ENCODE assay signal across 8 cellular contexts in genomic region chr11:96242971-96243647, GRCh38.
DNase-seq lines count a peak whose midpoint lies in the region; ATAC-seq and TF ChIP-seq lines count a peak whose summit lies in the region.

No MANE protein-coding gene starts in this region.

- H3K27ac ChIP-seq in RWPE1 = peak overlapping the region; percentile 85

- peak; percentile 86 for DNase-seq in DMS153 treated with DMSO at 0.1 percent for 48 hours (lab: John Stamatoyannopoulos, UW; ENCODE audit: unreplicated experiment)
- peak; percentile 94 for DNase-seq in RWPE1 (ENCODE audit: low spot score)
- DNase-seq in activated T-helper 2 cell treated with anti-CD3 and anti-CD28 coated beads, Interferon-gamma antibody, Interleukin-2, Interleukin-4, amounts not matched to agents 10 μg/mL and 5 μg/mL and 100 μg/mL, durations not matched to agents 14 hours and 24 hours and 36 hours (ENCODE audit: low spot score) = peak; percentile 74
- peak; percentile 97 for DNase-seq in fibroblast of peridontal ligament (ENCODE audit: extremely low read depth)
- DNase-seq in naive thymus-derived CD8-positive, alpha-beta T cell = peak; percentile 54 to 81 (median 66)
- peak; percentile 82 for DNase-seq in stimulated activated naive B cell treated with anti-CD40 and anti-IgM and Interleukin-4, amounts not matched to agents 10 μg/mL and 1 μg/mL and 100 μg/mL, for 72 hours

- peak overlapping the region; percentile 94 to 99 (median 96) for H3K27ac Mint-ChIP-seq in IgD-negative memory B cell
- peak overlapping the region; percentile 89 for H3K27ac Mint-ChIP-seq in activated T-helper 2 cell treated with anti-CD3 and anti-CD28 coated beads, Interferon-gamma antibody, Interleukin-2, Interleukin-4, amounts not matched to agents 10 μg/mL and 5 μg/mL and 100 μg/mL, durations not matched to agents 14 hours and 24 hours and 36 hours
- peak overlapping the region; percentile 80 to 100 (median 93) for H3K27ac Mint-ChIP-seq in naive thymus-derived CD8-positive, alpha-beta T cell
- peak overlapping the region; percentile 91 for H3K27ac Mint-ChIP-seq in stimulated activated naive B cell treated with anti-CD40 and anti-IgM and Interleukin-4, amounts not matched to agents 10 μg/mL and 1 μg/mL and 100 μg/mL, for 72 hours

- H3K9me3 Mint-ChIP-seq in IgD-negative memory B cell = no peaks in the 10 kb centered on the region
- no peaks in the 10 kb centered on the region for H3K9me3 Mint-ChIP-seq in activated T-helper 2 cell treated with anti-CD3 and anti-CD28 coated beads, Interferon-gamma antibody, Interleukin-2, Interleukin-4, amounts not matched to agents 10 μg/mL and 5 μg/mL and 100 μg/mL, durations not matched to agents 14 hours and 24 hours and 36 hours
- H3K9me3 Mint-ChIP-seq in naive thymus-derived CD8-positive, alpha-beta T cell = no peaks in the 10 kb centered on the region
- no peaks in the 10 kb centered on the region for H3K9me3 Mint-ChIP-seq in stimulated activated naive B cell treated with anti-CD40 and anti-IgM and Interleukin-4, amounts not matched to agents 10 μg/mL and 1 μg/mL and 100 μg/mL, for 72 hours

- POLR2A ChIA-PET in RWPE1 (lab: Yijun Ruan, JAX; ENCODE audit: low non-redundant PET) = interaction anchor here (0.7 kb wide), 1 partner anchor 12 kb away, joined by 4 read pairs; no protein-coding TSS in a partner anchor
- POLR2A ChIA-PET in naive thymus-derived CD8-positive, alpha-beta T cell (lab: Charles Lee) = interaction anchor here (0.5 to 5.1 kb wide), 23 partner anchors 10 to 232 kb away, joined by 3 to 27 read pairs (median 5); partner anchors contain the start of gene MAML2

- no peak for TF ChIP-seq CTCF in RWPE1 (conservative IDR thresholded peaks at IDR 0.05; ENCODE audit: low read depth)

- peak overlapping the region; percentile 88 to 97 (median 91) for H3K4me3 Mint-ChIP-seq in IgD-negative memory B cell
- H3K4me3 Mint-ChIP-seq in activated T-helper 2 cell treated with anti-CD3 and anti-CD28 coated beads, Interferon-gamma antibody, Interleukin-2, Interleukin-4, amounts not matched to agents 10 μg/mL and 5 μg/mL and 100 μg/mL, durations not matched to agents 14 hours and 24 hours and 36 hours (ENCODE audit: low read depth) = peak overlapping the region; percentile 79
- peak overlapping the region; percentile 81 to 91 (median 84) for H3K4me3 Mint-ChIP-seq in naive thymus-derived CD8-positive, alpha-beta T cell
- peak overlapping the region; percentile 83 for H3K4me3 Mint-ChIP-seq in stimulated activated naive B cell treated with anti-CD40 and anti-IgM and Interleukin-4, amounts not matched to agents 10 μg/mL and 1 μg/mL and 100 μg/mL, for 72 hours

- no peaks in the 10 kb centered on the region for H3K27me3 Mint-ChIP-seq in IgD-negative memory B cell
- H3K27me3 Mint-ChIP-seq in activated T-helper 2 cell treated with anti-CD3 and anti-CD28 coated beads, Interferon-gamma antibody, Interleukin-2, Interleukin-4, amounts not matched to agents 10 μg/mL and 5 μg/mL and 100 μg/mL, durations not matched to agents 14 hours and 24 hours and 36 hours (ENCODE audit: low read depth) = no peaks in the 10 kb centered on the region
- H3K27me3 Mint-ChIP-seq in naive thymus-derived CD8-positive, alpha-beta T cell = no peaks in the 10 kb centered on the region
- no peaks in the 10 kb centered on the region for H3K27me3 Mint-ChIP-seq in stimulated activated naive B cell treated with anti-CD40 and anti-IgM and Interleukin-4, amounts not matched to agents 10 μg/mL and 1 μg/mL and 100 μg/mL, for 72 hours

- H3K36me3 Mint-ChIP-seq in IgD-negative memory B cell = no peaks in the 10 kb centered on the region
- no peaks in the 10 kb centered on the region for H3K36me3 Mint-ChIP-seq in activated T-helper 2 cell treated with anti-CD3 and anti-CD28 coated beads, Interferon-gamma antibody, Interleukin-2, Interleukin-4, amounts not matched to agents 10 μg/mL and 5 μg/mL and 100 μg/mL, durations not matched to agents 14 hours and 24 hours and 36 hours (ENCODE audit: low read depth)
- H3K36me3 Mint-ChIP-seq in naive thymus-derived CD8-positive, alpha-beta T cell = peaks cover 0 to 2% (median 0%) of the 10 kb centered on the region in 3 donors
- peaks cover 0 to 3% of the 10 kb centered on the region in 2 donors for H3K36me3 Mint-ChIP-seq in stimulated activated naive B cell treated with anti-CD40 and anti-IgM and Interleukin-4, amounts not matched to agents 10 μg/mL and 1 μg/mL and 100 μg/mL, for 72 hours

- intact Hi-C loops in activated T-helper 2 cell treated with anti-CD3 and anti-CD28 coated beads, Interferon-gamma antibody, Interleukin-2, Interleukin-4, amounts not matched to agents 10 μg/mL and 5 μg/mL and 100 μg/mL, durations not matched to agents 14 hours and 24 hours and 36 hours (cut with micrococcal nuclease) = loop anchor here (1.0 to 10.0 kb wide), 5 partner anchors 11 to 448 kb away; partner anchors contain the start of genes CEP57 and MAML2

- H3K4me1 Mint-ChIP-seq in IgD-negative memory B cell = peaks cover 27 to 46% (median 39%) of the 10 kb centered on the region in 3 donors
- peaks cover 46% of the 10 kb centered on the region for H3K4me1 Mint-ChIP-seq in activated T-helper 2 cell treated with anti-CD3 and anti-CD28 coated beads, Interferon-gamma antibody, Interleukin-2, Interleukin-4, amounts not matched to agents 10 μg/mL and 5 μg/mL and 100 μg/mL, durations not matched to agents 14 hours and 24 hours and 36 hours (ENCODE audit: low read depth)
- H3K4me1 Mint-ChIP-seq in naive thymus-derived CD8-positive, alpha-beta T cell = peaks cover 34 to 65% (median 62%) of the 10 kb centered on the region in 4 donors
- peaks cover 30 to 57% of the 10 kb centered on the region in 2 donors for H3K4me1 Mint-ChIP-seq in stimulated activated naive B cell treated with anti-CD40 and anti-IgM and Interleukin-4, amounts not matched to agents 10 μg/mL and 1 μg/mL and 100 μg/mL, for 72 hours

- peak; percentile 86 for ATAC-seq in GM21576 (IDR thresholded peaks at IDR 0.05; ENCODE audit: unreplicated experiment)
- peak; percentile 73 to 85 for ATAC-seq in naive thymus-derived CD8-positive, alpha-beta T cell
- peak; percentile 92 to 95 for ATAC-seq in stimulated activated naive B cell treated with anti-CD40 and anti-IgM and Interleukin-4, amounts not matched to agents 10 μg/mL and 1 μg/mL and 100 μg/mL, for 72 hours (replicated peaks)

- CTCF ChIA-PET in RWPE1 (lab: Yijun Ruan, JAX) = interaction anchor here (0.9 kb wide), 1 partner anchor 188 kb away, joined by 3 read pairs; no protein-coding TSS in a partner anchor

Comparison
In these comparisons a context has a peak if more than half of its experiments do, and no peak if none do; other contexts are left out.
1. Peak in every context shown above with its lines: DNase-seq, ATAC-seq and H3K27ac ChIP-seq.